Comparison of ENCODE assay signal across 9 cellular contexts in the genomic region with DNA sequence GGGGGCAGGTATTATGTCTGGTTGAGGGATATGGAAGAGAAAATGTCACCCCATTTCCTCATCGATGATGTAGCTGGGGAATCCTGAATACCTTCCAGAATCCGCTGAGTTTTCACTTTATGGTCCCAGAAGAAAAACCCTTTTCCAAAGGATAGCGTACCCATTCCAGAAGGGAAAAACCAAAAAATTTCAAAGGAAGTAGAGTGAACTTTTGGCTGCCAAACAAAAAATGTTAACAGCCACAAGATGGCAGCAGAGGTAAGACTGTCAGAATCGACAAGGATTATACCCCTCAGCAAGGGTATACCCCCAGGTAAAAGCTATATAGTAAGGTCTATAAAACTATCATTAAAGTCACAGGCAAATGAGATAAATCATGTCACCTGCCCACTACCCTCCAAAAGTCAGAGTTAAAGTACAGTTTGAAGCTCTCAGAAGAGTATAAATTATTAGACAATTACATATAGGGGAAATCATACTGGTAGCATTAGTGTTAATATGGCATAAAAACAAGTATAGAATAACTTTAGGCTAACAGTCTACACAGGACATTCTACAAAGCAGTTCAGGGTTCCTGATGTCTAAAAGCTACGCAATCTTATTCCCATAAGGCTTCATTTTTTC. TPM values are rescaled to one million over a fixed set of nuclear protein-coding genes. Genes with fewer than 3 reads are reported as not detected.
DNase-seq lines count a peak whose midpoint lies in the region; ATAC-seq, FAIRE-seq and TF ChIP-seq lines count a peak whose summit lies in the region.
"Had no signal": no experiment of that assay in that cellular context is flagged by ENCODE, and none has a peak within 500 bp of the region (broad histone marks: within the 10 kb centered on the region; RNA-seq: fewer than 3 reads in every experiment).

No MANE protein-coding gene starts in this region.

- H3K9ac ChIP-seq in GM23248, result peak overlapping the region; percentile 79; the same call in 1 of the 2 replicates

- no peak overlapping the region for H2AFZ ChIP-seq in GM23248

- H3K27me3 ChIP-seq in AG04450 (ENCODE audit: control insufficient read depth, insufficient read depth, low read length), result no peaks in the 10 kb centered on the region
- no peaks in the 10 kb centered on the region for H3K27me3 ChIP-seq in GM23248 (replicated peaks; ENCODE audit: insufficient read depth)
- no peaks in the 10 kb centered on the region for H3K27me3 ChIP-seq in ascending aorta
- H3K27me3 ChIP-seq in lower lobe of right lung (ENCODE audit: low read depth), result no peaks in the 10 kb centered on the region

- no peak for FAIRE-seq in GM19239 (lab: Jason Lieb, UNC)

- TF ChIP-seq CTCF in AG04450 (IDR thresholded peaks at IDR 0.05; ENCODE audit: low read depth, low read length), result peak; percentile 75
- peak; percentile 21 to 67 (median 54) for TF ChIP-seq CTCF in ascending aorta (IDR thresholded peaks at IDR 0.05)
- peak; percentile 52 for TF ChIP-seq CTCF in lower lobe of right lung (IDR thresholded peaks at IDR 0.05)

- H4K20me1 ChIP-seq in GM23248 (ENCODE audit: insufficient read depth), result no peaks in the 10 kb centered on the region

- H3K36me3 ChIP-seq in GM23248 (ENCODE audit: low read depth) (peaks cover 58% of the 10 kb centered on the region), ascending aorta (peaks cover 90 to 94% of the 10 kb centered on the region in 2 donors), lower lobe of right lung (peaks cover 100% of the 10 kb centered on the region)

- ATAC-seq in lower lobe of right lung (peak; percentile 33 to 51), HG03196 (IDR thresholded peaks at IDR 0.05; ENCODE audit: unreplicated experiment) (no peak)

- H3K4me3 ChIP-seq in AG04450 (ENCODE audit: low read depth, low read length) (no peak overlapping the region), GM23248 (no peak overlapping the region), ascending aorta (no peak overlapping the region), lower lobe of right lung (no peak overlapping the region)

- H3K4me1 ChIP-seq in GM23248 (ENCODE audit: insufficient read depth) (peaks cover 49% of the 10 kb centered on the region), ascending aorta (peaks cover 7 to 9% of the 10 kb centered on the region in 2 donors), lower lobe of right lung (peaks cover 34% of the 10 kb centered on the region)

- no peaks in the 10 kb centered on the region for H3K9me3 ChIP-seq in AG04450 (ENCODE audit: control insufficient read depth, insufficient read depth, low read length)
- no peaks in the 10 kb centered on the region for H3K9me3 ChIP-seq in GM23248 (ENCODE audit: low read depth)
- no peaks in the 10 kb centered on the region for H3K9me3 ChIP-seq in ascending aorta
- H3K9me3 ChIP-seq in lower lobe of right lung, result no peaks in the 10 kb centered on the region

- 61 to 67% methylated on average over 5 of the region's 5 CpGs for WGBS in GM23248 (ENCODE audit: low coverage in 1 of 2, low lambda C conversion rate in 2 of 2, missing lambda C conversion rate in 2 of 2), 2 experiments

- no peak overlapping the region for H3K27ac ChIP-seq in AG04450 (ENCODE audit: low read depth, low read length)
- H3K27ac ChIP-seq in GM23248, result peak overlapping the region; percentile 96; the same call in 1 of the 2 replicates
- H3K27ac ChIP-seq in ascending aorta, result peak overlapping the region; percentile 10 to 30
- H3K27ac ChIP-seq in lower lobe of right lung, result no peak overlapping the region

- in situ Hi-C loops in GM23248 (cut with MboI), result no loop called here

- H3K4me2 ChIP-seq in GM23248 (ENCODE audit: unreplicated experiment), result no peak overlapping the region

- no peaks in the 10 kb centered on the region for H3K9me2 ChIP-seq in GM23248 (ENCODE audit: insufficient read depth)

- CTCF ChIA-PET in AG04450 (lab: Charles Lee), result interaction anchor here (0.5 to 17.2 kb wide), 37 partner anchors 10 to 521 kb away, joined by 3 to 317 read pairs (median 5); a partner anchor contains a TSS

- intact Hi-C loops in ascending aorta (cut with DNase I), result no loop called here
- intact Hi-C loops in lower lobe of right lung (cut with DNase I), result no loop called here

- peaks cover 71% of the 10 kb centered on the region for H3F3A ChIP-seq in GM23248 (ENCODE audit: insufficient read depth)

- DNase-seq in AG04450 (ENCODE audit: low read depth, low spot score) (no peak), GM23248 (peak; percentile 59), ascending aorta (ENCODE audit: low spot score in 2 of 2) (no peak), lower lobe of right lung (no peak), GM19239 (ENCODE audit: insufficient read length, low spot score) (no peak), H4 (ENCODE audit: low spot score) (no peak)
- DNase-seq in stimulated activated naive CD4-positive, alpha-beta T cell treated with Interleukin-2 at 50 U/mL for 16 hours (lab: John Stamatoyannopoulos, UW), result no peak

- H3K79me2 ChIP-seq in GM23248 (ENCODE audit: insufficient read depth), result peaks cover 71% of the 10 kb centered on the region

- POLR2A ChIA-PET in AG04450 (lab: Yijun Ruan, JAX), result interaction anchor here (0.5 to 3.9 kb wide), 5 partner anchors 8 to 218 kb away, joined by 3 to 31 read pairs (median 5); a partner anchor contains a TSS

RNA-seq across cellular contexts. Expression of a gene that starts 18.0 kb away (rescaled TPM):
- 158 and 173 TPM in 2 replicates for polyA plus RNA-seq in AG04450 (2011; rRNA removed)
- 136 and 143 TPM in 2 replicates for polyA minus RNA-seq in AG04450 (2011; rRNA and poly(A)+ RNA removed)
- total RNA-seq in GM23248 (2014; rRNA removed; shearing (Covaris generic)), result 61.0 and 63.7 TPM in 2 replicates
- polyA plus RNA-seq in GM23248 (2016; fragmentation: Nextera tagmentation; extraction: Ambion mirVana), result 28.8 and 35.5 TPM in 2 replicates
- 58.9 TPM for total RNA-seq in ascending aorta
- 163 TPM for total RNA-seq in lower lobe of right lung
- 37.3 and 43.9 TPM in 2 replicates for total RNA-seq in H4 (2014; rRNA removed; shearing (Covaris generic))

RNA-seq across cellular contexts. Expression of a gene that starts 18.4 kb away (rescaled TPM):
- 119 and 128 TPM in 2 replicates for polyA plus RNA-seq in AG04450 (2011; rRNA removed)
- 89.5 and 94.1 TPM in 2 replicates for polyA minus RNA-seq in AG04450 (2011; rRNA and poly(A)+ RNA removed)
- total RNA-seq in GM23248 (2014; rRNA removed; shearing (Covaris generic)), result 48.7 and 55.5 TPM in 2 replicates
- 157 and 166 TPM in 2 replicates for polyA plus RNA-seq in GM23248 (2016; fragmentation: Nextera tagmentation; extraction: Ambion mirVana)
- 2.2 TPM for total RNA-seq in ascending aorta
- total RNA-seq in lower lobe of right lung, result 53.3 TPM
- 71.4 and 93.4 TPM in 2 replicates for total RNA-seq in H4 (2014; rRNA removed; shearing (Covaris generic))

RNA-seq across cellular contexts. Expression of a gene that starts 19.6 kb away (rescaled TPM):
- polyA plus RNA-seq in AG04450 (2011; rRNA removed) (10.1 and 11.0 TPM in 2 replicates), GM23248 (2016; fragmentation: Nextera tagmentation; extraction: Ambion mirVana) (1.0 and 1.5 TPM in 2 replicates)
- 13.6 and 18.6 TPM in 2 replicates for polyA minus RNA-seq in AG04450 (2011; rRNA and poly(A)+ RNA removed)
- total RNA-seq in GM23248 (2014; rRNA removed; shearing (Covaris generic)), result 3.8 and 5.6 TPM in 2 replicates
- total RNA-seq in ascending aorta (5.9 TPM), lower lobe of right lung (5.6 TPM)
- total RNA-seq in H4 (2014; rRNA removed; shearing (Covaris generic)), result 2.9 and 3.3 TPM in 2 replicates

RNA-seq across cellular contexts. Expression of a gene that starts 27.9 kb away (rescaled TPM):
- 0.07 and 0.12 TPM in 2 replicates for polyA plus RNA-seq in AG04450 (2011; rRNA removed)
- polyA minus RNA-seq in AG04450 (2011; rRNA and poly(A)+ RNA removed), result 0.13 TPM in 1 of 2 replicates, not detected in the other
- not detected in 2 replicates for total RNA-seq in GM23248 (2014; rRNA removed; shearing (Covaris generic))
- 0.09 TPM in 1 of 2 replicates, not detected in the other for polyA plus RNA-seq in GM23248 (2016; fragmentation: Nextera tagmentation; extraction: Ambion mirVana)
- total RNA-seq in ascending aorta, result not detected
- total RNA-seq in lower lobe of right lung, result not detected
- total RNA-seq in H4 (2014; rRNA removed; shearing (Covaris generic)), result not detected in 2 replicates
- total RNA-seq: urinary bladder had no signal
- polyA plus RNA-seq: urinary bladder had no signal

RNA-seq across cellular contexts. Expression of a gene that starts 34.9 kb away (rescaled TPM):
- not detected in 2 replicates for polyA plus RNA-seq in AG04450 (2011; rRNA removed)
- not detected in 2 replicates for polyA minus RNA-seq in AG04450 (2011; rRNA and poly(A)+ RNA removed)
- total RNA-seq in GM23248 (2014; rRNA removed; shearing (Covaris generic)), result not detected in 2 replicates
- not detected in 2 replicates for polyA plus RNA-seq in GM23248 (2016; fragmentation: Nextera tagmentation; extraction: Ambion mirVana)
- total RNA-seq in ascending aorta, result not detected
- not detected for total RNA-seq in lower lobe of right lung
- total RNA-seq in H4 (2014; rRNA removed; shearing (Covaris generic)), result not detected in 2 replicates
- total RNA-seq: urinary bladder had no signal
- polyA plus RNA-seq: urinary bladder had no signal

Comparison
In these comparisons a context has a peak if more than half of its experiments do, and no peak if none do; other contexts are left out.
1. H3K27ac ChIP-seq: peak in GM23248 (single experiment) and ascending aorta (2 of 2); none in AG04450 (single experiment) and lower lobe of right lung (single experiment).
2. RNA of a gene that starts 18.4 kb away (total RNA-seq): 71.4 to 93.4 TPM in H4, 53.3 TPM in lower lobe of right lung (single experiment) and 48.7 to 55.5 TPM in GM23248; 2.2 TPM in ascending aorta (single experiment); every median in the first group is over 10 times any median in the second.
3. Peak in every context shown above with its lines, with median percentiles within 50 percentile points of each other: CTCF ChIP-seq.